In genomic region chr16:72995151-72995881, GRCh38 we compare ENCODE assay signal across 9 cellular contexts.
A peak's percentile ranks its signal among the peaks of the same experiment; 100 is the strongest.
DNase-seq lines count a peak whose midpoint lies in the region; ATAC-seq and TF ChIP-seq lines count a peak whose summit lies in the region.
"Had no signal": no experiment of that assay in that cellular context is flagged by ENCODE, and none has a peak within 500 bp of the region (broad histone marks: within the 10 kb centered on the region; RNA-seq: fewer than 3 reads in every experiment).

No MANE protein-coding gene starts in this region.

- no peaks in the 10 kb centered on the region for H3K27me3 ChIP-seq in RWPE2 (ENCODE audit: insufficient read depth, poor library complexity, severe bottlenecking)

- ATAC-seq in RWPE2 (ENCODE audit: low read depth) (no peak), HG03378 (IDR thresholded peaks at IDR 0.05; ENCODE audit: unreplicated experiment) (no peak), GM21360 (IDR thresholded peaks at IDR 0.05; ENCODE audit: unreplicated experiment) (no peak)

- TF ChIP-seq CTCF in AG09319 (IDR thresholded peaks at IDR 0.05; ENCODE audit: low read depth, low read length) (peak; percentile 22), GM12873 (IDR thresholded peaks at IDR 0.05; ENCODE audit: insufficient read depth, low read depth, low read length, missing control alignments) (peak; percentile 55), RWPE2 (IDR thresholded peaks at IDR 0.05; ENCODE audit: poor library complexity, severe bottlenecking) (peak; percentile 17)

- H3K36me3 ChIP-seq in RWPE2 (ENCODE audit: low read depth) = peaks cover 3% of the 10 kb centered on the region; the same call in 1 of the 2 replicates

- no peak overlapping the region for H3K27ac ChIP-seq in RWPE2 (ENCODE audit: poor library complexity, severe bottlenecking)

- peaks cover 56% of the 10 kb centered on the region for H3K4me1 ChIP-seq in RWPE2 (ENCODE audit: insufficient read depth, poor library complexity, severe bottlenecking)

- H3K4me3 ChIP-seq in RWPE2 (ENCODE audit: severe bottlenecking) = no peak overlapping the region

- DNase-seq in AG09319 (ENCODE audit: extremely low read depth, low read depth) = no peak
- DNase-seq in RWPE2 (ENCODE audit: low spot score) = peak; percentile 19
- DNase-seq in islet precursor cell = peak; percentile 72
- no peak for DNase-seq in activated gamma-delta T cell (lab: John Stamatoyannopoulos, UW)
- no peak for DNase-seq in middle frontal gyrus (ENCODE audit: extremely low spot score, low spot score)
- DNase-seq: activated CD4-positive, alpha-beta T cell treated with anti-CD3 and anti-CD28 coated beads, Interleukin-2, amount 50 U/mL, for 1 hour had no signal

- H3K9me3 ChIP-seq in RWPE2 (ENCODE audit: severe bottlenecking) = no peaks in the 10 kb centered on the region

Comparison
In these comparisons a context has a peak if more than half of its experiments do, and no peak if none do; other contexts are left out.
1. DNase-seq: peak in RWPE2 (single experiment) and islet precursor cell (single experiment); none in AG09319 (single experiment), activated gamma-delta T cell (single experiment) and middle frontal gyrus (single experiment).
2. Peak in every context shown above with its lines, with median percentiles within 50 percentile points of each other: CTCF ChIP-seq.